In genomic region chr1:94379615-94380014, GRCh38 we compare ENCODE assay signal across 18 cellular contexts.
"Had no signal": no experiment of that assay in that cellular context is flagged by ENCODE, and none has a peak within 500 bp of the region (broad histone marks: within the 10 kb centered on the region; RNA-seq: fewer than 3 reads in every experiment).

No MANE protein-coding gene starts in this region.

- H3K27me3 ChIP-seq: gastrocnemius medialis, suprapubic skin, thyroid gland, upper lobe of right lung, vagina had no signal

- H3K9me3 Mint-ChIP-seq: central memory CD8-positive, alpha-beta T cell; nephron progenitor cell had no signal

- H3K9me3 ChIP-seq: gastrocnemius medialis, psoas muscle, suprapubic skin, thyroid gland, upper lobe of right lung, vagina had no signal

- H3K36me3 Mint-ChIP-seq: naive thymus-derived CD4-positive, alpha-beta T cell had no signal

- H3K27ac Mint-ChIP-seq: nephron progenitor cell had no signal

- H3K4me3 ChIP-seq: gastrocnemius medialis, lung, psoas muscle, smooth muscle cell, suprapubic skin, thyroid gland, upper lobe of right lung, vagina had no signal

- H3K36me3 ChIP-seq: gastrocnemius medialis, suprapubic skin, thyroid gland, upper lobe of right lung, vagina had no signal

- H3K4me1 ChIP-seq: gastrocnemius medialis, psoas muscle, upper lobe of right lung, vagina had no signal

- H3K4me3 Mint-ChIP-seq: central memory CD8-positive, alpha-beta T cell; naive thymus-derived CD4-positive, alpha-beta T cell; nephron progenitor cell had no signal

- DNase-seq: effector memory CD4-positive, alpha-beta T cell; gastrocnemius medialis; kidney; mesenchymal stem cell; naive thymus-derived CD4-positive, alpha-beta T cell; nephron progenitor cell; psoas muscle; retina; stimulated activated CD4-positive, alpha-beta T cell treated with anti-CD3 and anti-CD28 coated beads, Interleukin-2, amount 100 ng/mL, for 48 hours; stimulated activated naive CD8-positive, alpha-beta T cell treated with anti-CD3 and anti-CD28 coated beads, Interleukin-15, Interleukin-2, amounts not matched to agents 100 U/mL and 50 U/mL, for 24 hours; thyroid gland; upper lobe of right lung had no signal

- ATAC-seq: esophagus mucosa; gastrocnemius medialis; naive thymus-derived CD4-positive, alpha-beta T cell; psoas muscle; stimulated activated naive CD8-positive, alpha-beta T cell treated with anti-CD3 and anti-CD28 coated beads, Interleukin-15, Interleukin-2, amounts not matched to agents 100 U/mL and 50 U/mL, for 24 hours; upper lobe of right lung had no signal

- H3K27ac ChIP-seq: gastrocnemius medialis, psoas muscle, suprapubic skin, thyroid gland, upper lobe of right lung, vagina had no signal
